In genomic region chr6:85404497-85405174, GRCh38 we compare ENCODE assay signal across 10 cellular contexts. TPM values are rescaled to one million over a fixed set of nuclear protein-coding genes. Genes with fewer than 3 reads are reported as not detected.
DNase-seq lines count a peak whose midpoint lies in the region; ATAC-seq and TF ChIP-seq lines count a peak whose summit lies in the region.
"Had no signal": no experiment of that assay in that cellular context is flagged by ENCODE, and none has a peak within 500 bp of the region (broad histone marks: within the 10 kb centered on the region; RNA-seq: fewer than 3 reads in every experiment).

No MANE protein-coding gene starts in this region.

- DNase-seq in AG08395 (ENCODE audit: low spot score): peak; percentile 85
- peak; percentile 15 for DNase-seq in GOT3 (lab: John Stamatoyannopoulos, UW)
- no peak for DNase-seq in left lobe of liver (ENCODE audit: low spot score)
- DNase-seq in sigmoid colon: no peak
- DNase-seq in naive thymus-derived CD4-positive, alpha-beta T cell: no peak
- no peak for DNase-seq in COR-L47 (lab: John Stamatoyannopoulos, UW)
- DNase-seq in NCI-H1092 (lab: John Stamatoyannopoulos, UW): no peak
- DNase-seq: activated CD4-positive, alpha-beta T cell treated with anti-CD3 and anti-CD28 coated beads for 4 hours had no signal

- no peak overlapping the region for H3K27ac ChIP-seq in sigmoid colon
- no peak overlapping the region for H3K27ac ChIP-seq in naive thymus-derived CD4-positive, alpha-beta T cell (ENCODE audit: low read depth, low read length)

- peaks cover 0 to 13% (median 0%) of the 10 kb centered on the region in 5 donors for H3K36me3 Mint-ChIP-seq in naive thymus-derived CD4-positive, alpha-beta T cell

- no peak for TF ChIP-seq POLR2A in sigmoid colon (IDR thresholded peaks at IDR 0.05)

- peaks cover 0 to 9% (median 4%) of the 10 kb centered on the region in 5 donors for H3K27me3 Mint-ChIP-seq in naive thymus-derived CD4-positive, alpha-beta T cell

- intact Hi-C loops in sigmoid colon (cut with DNase I): no loop called here
- intact Hi-C loops in naive thymus-derived CD4-positive, alpha-beta T cell (cut with micrococcal nuclease): loop anchor here in 1 of 2 donors (1.0 to 2.0 kb wide), 2 partner anchors 46 to 56 kb away; partner anchors contain the start of gene NT5E

- no peaks in the 10 kb centered on the region for H3K4me1 ChIP-seq in sigmoid colon
- no peaks in the 10 kb centered on the region for H3K4me1 ChIP-seq in naive thymus-derived CD4-positive, alpha-beta T cell (ENCODE audit: control insufficient read depth in 2 of 2, insufficient read depth in 2 of 2, low read length in 2 of 2)

- ATAC-seq in left lobe of liver: peak; percentile 25
- ATAC-seq in naive thymus-derived CD4-positive, alpha-beta T cell: no peak

- H3K9me3 Mint-ChIP-seq in naive thymus-derived CD4-positive, alpha-beta T cell: peaks cover 0 to 4% (median 0%) of the 10 kb centered on the region in 11 donors
- H3K9me3 Mint-ChIP-seq: neural crest cell had no signal

- H3K9me3 ChIP-seq in sigmoid colon: no peaks in the 10 kb centered on the region
- no peaks in the 10 kb centered on the region for H3K9me3 ChIP-seq in naive thymus-derived CD4-positive, alpha-beta T cell (ENCODE audit: control insufficient read depth in 2 of 3, low read length in 3 of 3)

- H3K36me3 ChIP-seq in sigmoid colon: no peaks in the 10 kb centered on the region
- no peaks in the 10 kb centered on the region for H3K36me3 ChIP-seq in naive thymus-derived CD4-positive, alpha-beta T cell (ENCODE audit: control insufficient read depth in 2 of 3, insufficient read depth in 3 of 3, low read length in 3 of 3)

- TF ChIP-seq CTCF in WI38 (IDR thresholded peaks at IDR 0.05; ENCODE audit: low read depth, low read length) (no peak), sigmoid colon (IDR thresholded peaks at IDR 0.05) (no peak)

- H3K27ac Mint-ChIP-seq in naive thymus-derived CD4-positive, alpha-beta T cell: peak overlapping the region in 4 of 9 donors; percentile 11 to 83 (median 43)

- no peaks in the 10 kb centered on the region for H3K27me3 ChIP-seq in sigmoid colon
- H3K27me3 ChIP-seq in naive thymus-derived CD4-positive, alpha-beta T cell (ENCODE audit: control insufficient read depth in 2 of 2, insufficient read depth in 2 of 2, low read length in 2 of 2): no peaks in the 10 kb centered on the region

- POLR2A ChIA-PET in naive thymus-derived CD4-positive, alpha-beta T cell (lab: Charles Lee): interaction anchor here (0.6 kb wide), 1 partner anchor 112 kb away, joined by 3 read pairs; no protein-coding TSS in a partner anchor

- H3K4me3 Mint-ChIP-seq in naive thymus-derived CD4-positive, alpha-beta T cell: peak overlapping the region in 2 of 10 donors; percentile 1 to 68
- H3K4me3 Mint-ChIP-seq: neural crest cell had no signal

- peaks cover 0 to 62% (median 7%) of the 10 kb centered on the region in 7 donors for H3K4me1 Mint-ChIP-seq in naive thymus-derived CD4-positive, alpha-beta T cell

- peak overlapping the region; percentile 23 for H3K4me3 ChIP-seq in WI38 (ENCODE audit: low read depth, low read length)
- no peak overlapping the region for H3K4me3 ChIP-seq in sigmoid colon
- H3K4me3 ChIP-seq in naive thymus-derived CD4-positive, alpha-beta T cell (ENCODE audit: low read length): no peak overlapping the region

- 12 to 60% methylated on average over 12 of the region's 12 CpGs for WGBS in sigmoid colon, 2 donors

- CTCF ChIA-PET in naive thymus-derived CD4-positive, alpha-beta T cell (lab: Charles Lee): no interaction called here

- no peak for TF ChIP-seq EP300 in sigmoid colon (IDR thresholded peaks at IDR 0.05)

RNA-seq across cellular contexts. Expression of gene NT5E, which starts 45.2 kb away (rescaled TPM):
- total RNA-seq in left lobe of liver: 29.9 TPM
- total RNA-seq in sigmoid colon: 10 to 100 TPM; 21.7 to 70.3 (median 33.1) TPM
- 10 to 100 TPM in 2 of 3 donors, 1 to 10 TPM in 1; 4.6 to 19.2 (median 12.7) TPM for polyA plus RNA-seq in sigmoid colon
- 10 to 100 TPM in 1 of 5 experiments, 1 to 10 TPM in 4; 1.5 to 29.3 (median 2.8) TPM for total RNA-seq in naive thymus-derived CD4-positive, alpha-beta T cell
- 10 to 100 TPM in 1 of 2 donors, 1 to 10 TPM in 1; 5.3 to 15.7 TPM for polyA plus RNA-seq in naive thymus-derived CD4-positive, alpha-beta T cell

Comparison
In these comparisons a context has a peak if more than half of its experiments do, and no peak if none do; other contexts are left out.
1. DNase-seq: peak in AG08395 (single experiment) and GOT3 (single experiment); none in left lobe of liver (single experiment), sigmoid colon (single experiment), naive thymus-derived CD4-positive, alpha-beta T cell (0 of 9), COR-L47 (single experiment) and NCI-H1092 (single experiment).